ENCODE assay signal across 21 cellular contexts in genomic region chr10:30968711-30969110, GRCh38.
"Had no signal": no experiment of that assay in that cellular context is flagged by ENCODE, and none has a peak within 500 bp of the region (broad histone marks: within the 10 kb centered on the region; RNA-seq: fewer than 3 reads in every experiment).

No MANE protein-coding gene starts in this region.

- H3K4me3 ChIP-seq: lung, neural progenitor cell, tibial artery had no signal

- H3K9ac ChIP-seq: neural progenitor cell had no signal

- ATAC-seq: activated naive CD8-positive, alpha-beta T cell treated with anti-CD3 and anti-CD28 coated beads, Interleukin-2, amount 50 U/mL, for 24 hours; foreskin keratinocyte; left lobe of liver; naive thymus-derived CD4-positive, alpha-beta T cell had no signal

- H3K4me3 Mint-ChIP-seq: activated naive CD8-positive, alpha-beta T cell treated with anti-CD3 and anti-CD28 coated beads, Interleukin-2, amount 50 U/mL, for 24 hours; brain; immature natural killer cell; naive thymus-derived CD4-positive, alpha-beta T cell; neural progenitor cell; stimulated activated naive CD8-positive, alpha-beta T cell treated with anti-CD3 and anti-CD28 coated beads, Interleukin-15, Interleukin-2, amounts not matched to agents 100 ng/mL and 50 ng/mL, for 24 hours had no signal

- H3K27me3 ChIP-seq: foreskin keratinocyte, neural progenitor cell, tibial artery had no signal

- H3K36me3 Mint-ChIP-seq: neural progenitor cell had no signal

- H3K27ac Mint-ChIP-seq: activated naive CD8-positive, alpha-beta T cell treated with anti-CD3 and anti-CD28 coated beads, Interleukin-2, amount 50 U/mL, for 24 hours; immature natural killer cell; progenitor cell of endocrine pancreas; stimulated activated naive CD8-positive, alpha-beta T cell treated with anti-CD3 and anti-CD28 coated beads, Interleukin-15, Interleukin-2, amounts not matched to agents 100 ng/mL and 50 ng/mL, for 24 hours had no signal

- H3K27ac ChIP-seq: foreskin keratinocyte, neural progenitor cell, tibial artery had no signal

- H3K27me3 Mint-ChIP-seq: activated naive CD8-positive, alpha-beta T cell treated with anti-CD3 and anti-CD28 coated beads, Interleukin-2, amount 50 U/mL, for 24 hours; brain; naive thymus-derived CD4-positive, alpha-beta T cell; progenitor cell of endocrine pancreas; stimulated activated naive CD8-positive, alpha-beta T cell treated with anti-CD3 and anti-CD28 coated beads, Interleukin-15, Interleukin-2, amounts not matched to agents 100 ng/mL and 50 ng/mL, for 24 hours had no signal

- DNase-seq: activated CD4-positive, alpha-beta T cell treated with anti-CD3 and anti-CD28 coated beads for 1 hour; activated CD4-positive, alpha-beta T cell treated with anti-CD3 and anti-CD28 coated beads, Interleukin-2, amount 50 U/mL, for 4 hours; activated gamma-delta T cell; activated naive CD4-positive, alpha-beta T cell treated with anti-CD3 and anti-CD28 coated beads, Interleukin-2, amount 50 U/mL, for 16 hours; activated naive CD8-positive, alpha-beta T cell treated with anti-CD3 and anti-CD28 coated beads, Interleukin-2, amount 50 U/mL, for 24 hours; activated T-cell treated with anti-CD3 and anti-CD28 coated beads, Interleukin-2, amount 50 U/mL, for 48 hours; anterior cingulate cortex; caudate nucleus; dermis blood vessel endothelial cell; effector CD8-positive, alpha-beta T cell; foreskin keratinocyte; immature natural killer cell; naive thymus-derived CD4-positive, alpha-beta T cell; stimulated activated CD4-positive, alpha-beta T cell treated with anti-CD3 and anti-CD28 coated beads, Interleukin-4, amount 100 ng/mL, for 24 hours; tibial artery had no signal

- H3K36me3 ChIP-seq: neural progenitor cell, tibial artery had no signal

- H3K9me3 ChIP-seq: tibial artery had no signal

- H3K4me1 ChIP-seq: foreskin keratinocyte, neural progenitor cell had no signal

- H3K9me3 Mint-ChIP-seq: activated naive CD8-positive, alpha-beta T cell treated with anti-CD3 and anti-CD28 coated beads, Interleukin-2, amount 50 U/mL, for 24 hours; immature natural killer cell; naive thymus-derived CD4-positive, alpha-beta T cell; neural progenitor cell; stimulated activated naive CD8-positive, alpha-beta T cell treated with anti-CD3 and anti-CD28 coated beads, Interleukin-15, Interleukin-2, amounts not matched to agents 100 ng/mL and 50 ng/mL, for 24 hours had no signal
